ENCODE assay signal across 23 cellular contexts in genomic region chr5:133369161-133369783, GRCh38.
"Had no signal": no experiment of that assay in that cellular context is flagged by ENCODE, and none has a peak within 500 bp of the region (broad histone marks: within the 10 kb centered on the region; RNA-seq: fewer than 3 reads in every experiment).

No MANE protein-coding gene starts in this region.

- H3K36me3 Mint-ChIP-seq: activated naive CD4-positive, alpha-beta T cell treated with anti-CD3 and anti-CD28 coated beads, Interleukin-2, amount 50 U/mL, for 72 hours; immature natural killer cell; natural killer cell; stimulated activated memory B cell treated with anti-CD40 and anti-IgM and Interleukin-4, amounts not matched to agents 10 μg/mL and 1 μg/mL and 100 μg/mL, for 72 hours; T-cell had no signal

- H3K9me3 Mint-ChIP-seq: activated CD4-positive, alpha-beta T cell treated with anti-CD3 and anti-CD28 coated beads, Interleukin-2, amount 10 ng/mL, durations not matched to agents 24 days and 14 days; activated naive CD4-positive, alpha-beta T cell treated with anti-CD3 and anti-CD28 coated beads, Interleukin-2, amount 50 U/mL, for 72 hours; activated T-cell treated with anti-CD3 and anti-CD28 coated beads, Interleukin-2, amount 50 U/mL, for 4 hours; immature natural killer cell; natural killer cell; stimulated activated memory B cell treated with anti-CD40 and anti-IgM and Interleukin-4, amounts not matched to agents 10 μg/mL and 1 μg/mL and 100 μg/mL, for 72 hours had no signal

- DNase-seq: activated CD4-positive, alpha-beta T cell treated with anti-CD3 and anti-CD28 coated beads, Interleukin-2, amount 10 ng/mL, durations not matched to agents 24 days and 14 days; activated CD8-positive, alpha-beta memory T cell treated with anti-CD3 and anti-CD28 coated beads, Interleukin-2, amount 50 U/mL, for 4 hours; activated gamma-delta T cell; activated T-cell treated with anti-CD3 and anti-CD28 coated beads, Interleukin-2, amount 50 U/mL, for 4 hours; cerebellar nuclear complex; effector memory CD4-positive, alpha-beta T cell; heart right ventricle; immature natural killer cell; kidney glomerular epithelial cell; mesenchymal stem cell; natural killer cell; sigmoid colon; stimulated activated CD4-positive, alpha-beta T cell treated with anti-CD3 and anti-CD28 coated beads, Interleukin-4, amount 100 ng/mL, for 4 hours; T-cell; T-helper 9 cell had no signal

- H3K27ac Mint-ChIP-seq: activated CD4-positive, alpha-beta T cell treated with anti-CD3 and anti-CD28 coated beads, Interleukin-2, amount 10 ng/mL, durations not matched to agents 24 days and 14 days; activated naive CD4-positive, alpha-beta T cell treated with anti-CD3 and anti-CD28 coated beads, Interleukin-2, amount 50 U/mL, for 72 hours; immature natural killer cell; natural killer cell; stimulated activated memory B cell treated with anti-CD40 and anti-IgM and Interleukin-4, amounts not matched to agents 10 μg/mL and 1 μg/mL and 100 μg/mL, for 72 hours; T-cell had no signal

- H3K4me1 Mint-ChIP-seq: activated CD4-positive, alpha-beta T cell treated with anti-CD3 and anti-CD28 coated beads, Interleukin-2, amount 10 ng/mL, durations not matched to agents 24 days and 14 days; immature natural killer cell; natural killer cell; stimulated activated memory B cell treated with anti-CD40 and anti-IgM and Interleukin-4, amounts not matched to agents 10 μg/mL and 1 μg/mL and 100 μg/mL, for 72 hours had no signal

- H3K4me3 ChIP-seq: adrenal gland, breast epithelium, esophagus muscularis mucosa, gastroesophageal sphincter, heart right ventricle, sigmoid colon, tibial artery had no signal

- H3K27ac ChIP-seq: adrenal gland, breast epithelium, esophagus muscularis mucosa, gastroesophageal sphincter, heart right ventricle, parathyroid adenoma, sigmoid colon, tibial artery had no signal

- H3K4me3 Mint-ChIP-seq: activated CD4-positive, alpha-beta T cell treated with anti-CD3 and anti-CD28 coated beads, Interleukin-2, amount 10 ng/mL, durations not matched to agents 24 days and 14 days; activated T-cell treated with anti-CD3 and anti-CD28 coated beads, Interleukin-2, amount 50 U/mL, for 4 hours; immature natural killer cell; natural killer cell; stimulated activated memory B cell treated with anti-CD40 and anti-IgM and Interleukin-4, amounts not matched to agents 10 μg/mL and 1 μg/mL and 100 μg/mL, for 72 hours; T-cell had no signal

- ATAC-seq: activated naive CD4-positive, alpha-beta T cell treated with anti-CD3 and anti-CD28 coated beads, Interleukin-2, amount 50 U/mL, for 72 hours; activated T-cell treated with anti-CD3 and anti-CD28 coated beads, Interleukin-2, amount 50 U/mL, for 4 hours; gastroesophageal sphincter; heart right ventricle; natural killer cell; stimulated activated memory B cell treated with anti-CD40 and anti-IgM and Interleukin-4, amounts not matched to agents 10 μg/mL and 1 μg/mL and 100 μg/mL, for 72 hours; T-cell had no signal

- H3K27me3 ChIP-seq: adrenal gland, breast epithelium, sigmoid colon had no signal
